ENCODE assay signal across 1 cellular context in the genomic region with DNA sequence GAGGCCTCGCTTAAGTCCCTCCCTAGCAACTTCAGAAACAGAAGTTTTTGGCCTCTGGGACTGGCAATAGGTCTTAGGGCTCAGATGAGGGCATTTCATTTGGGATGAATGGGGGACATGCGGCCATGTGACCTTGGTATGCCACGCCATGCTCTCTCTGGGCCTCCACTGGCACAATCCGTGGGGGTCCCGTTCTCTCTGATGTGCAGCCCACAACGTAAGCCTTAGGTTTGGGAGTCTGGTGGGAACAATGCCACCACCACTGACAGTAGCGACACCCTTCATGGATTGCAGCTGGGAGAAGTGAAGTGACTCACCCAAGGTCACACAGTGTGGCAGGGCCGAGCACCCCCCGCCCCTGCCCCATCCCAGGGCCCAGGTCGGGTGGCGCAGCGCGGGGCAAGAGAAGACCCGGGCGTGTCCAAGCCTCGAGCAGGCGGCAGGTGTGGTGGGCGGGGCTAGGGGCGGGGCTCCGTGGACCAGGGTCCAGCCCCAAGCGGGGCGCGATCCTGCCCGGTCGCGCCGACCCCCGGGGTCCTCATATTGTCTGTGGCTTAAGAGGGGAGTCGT.
TF ChIP-seq lines count a peak whose summit lies in the region.

No MANE protein-coding gene starts in this region.

TF ChIP-seq in HepG2, 621 proteins besides CTCF, POLR2A, EP300 and RAD21 (continued from another document and continues in another):
- TF ChIP-seq, protein P1, sequence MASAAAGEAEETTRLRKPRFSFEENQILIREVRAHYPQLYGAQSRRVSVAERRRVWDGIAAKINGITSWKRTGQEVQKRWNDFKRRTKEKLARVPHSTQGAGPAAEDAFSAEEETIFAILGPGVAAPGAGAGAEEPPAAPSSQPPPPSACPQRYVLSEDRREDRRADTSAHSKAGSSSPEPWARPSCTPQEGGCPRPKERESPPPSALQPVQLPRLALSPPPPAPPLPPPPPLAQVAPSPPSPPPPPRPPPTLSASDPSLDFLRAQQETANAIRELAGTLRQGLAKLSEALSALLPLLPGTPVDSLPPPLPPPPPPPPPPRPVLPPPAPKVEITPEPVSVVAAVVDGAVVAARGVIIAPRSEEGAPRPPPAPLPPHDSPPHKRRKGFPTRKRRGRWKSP (CRISPR knock-in tag; IDR thresholded peaks at IDR 0.05): peak; percentile 66; the same call in 1 of the 2 replicates
- TF ChIP-seq HNRNPL (IDR thresholded peaks at IDR 0.05; ENCODE audit: low read depth, low read length) (peak; percentile 79; the same call in 1 of the 2 replicates), ERF (CRISPR knock-in tag; IDR thresholded peaks at IDR 0.05) (0 out of 2 replicates have a peak, but pooled peaks have one; percentile 23), HOXA5 (CRISPR knock-in tag; IDR thresholded peaks at IDR 0.05) (0 out of 2 replicates have a peak, but pooled peaks have one; percentile 59), NBN (conservative IDR thresholded peaks at IDR 0.05) (no peak), TBP (CRISPR knock-in tag; IDR thresholded peaks at IDR 0.05) (peak; percentile 84; the same call in 1 of the 2 replicates), ZNF713 (CRISPR knock-in tag; IDR thresholded peaks at IDR 0.05) (no peak), ZNF546 (CRISPR knock-in tag; conservative IDR thresholded peaks at IDR 0.05) (0 out of 2 replicates have a peak, but pooled peaks have one; percentile 63), ZMYM3 (CRISPR knock-in tag; IDR thresholded peaks at IDR 0.05) (peak; percentile 94), ZNF567 (CRISPR knock-in tag; IDR thresholded peaks at IDR 0.05; ENCODE audit: borderline replicate concordance) (peak; percentile 73; the same call in 1 of the 2 replicates), ZNF747 (CRISPR knock-in tag; IDR thresholded peaks at IDR 0.05; ENCODE audit: borderline replicate concordance) (no peak), ZNF543 (CRISPR knock-in tag; IDR thresholded peaks at IDR 0.05) (no peak; the same call in 1 of the 2 replicates), HOXA7 (CRISPR knock-in tag; IDR thresholded peaks at IDR 0.05) (no peak), GABPA (IDR thresholded peaks at IDR 0.05; ENCODE audit: low read depth, low read length) (no peak), GABPA (CRISPR knock-in tag; IDR thresholded peaks at IDR 0.05; ENCODE audit: low read depth) (no peak), SSRP1 (CRISPR knock-in tag; IDR thresholded peaks at IDR 0.05) (0 out of 2 replicates have a peak, but pooled peaks have one; percentile 19), ZNF749 (CRISPR knock-in tag; IDR thresholded peaks at IDR 0.05; ENCODE audit: borderline replicate concordance) (peak; percentile 59), MED13 (CRISPR knock-in tag; IDR thresholded peaks at IDR 0.05) (peak; percentile 33; the same call in 1 of the 2 replicates), HIVEP1 (CRISPR knock-in tag; IDR thresholded peaks at IDR 0.05) (no peak), HCFC1 (IDR thresholded peaks at IDR 0.05; ENCODE audit: low read depth, low read length) (peak; percentile 24), MAFG (CRISPR knock-in tag; IDR thresholded peaks at IDR 0.05) (0 out of 2 replicates have a peak, but pooled peaks have one; percentile 6), ZNF501 (CRISPR knock-in tag; IDR thresholded peaks at IDR 0.05) (peak; percentile 88), ZNF670 (CRISPR knock-in tag; IDR thresholded peaks at IDR 0.05; ENCODE audit: borderline replicate concordance) (peak; percentile 85), ZNF274 (CRISPR knock-in tag; IDR thresholded peaks at IDR 0.05) (no peak; the same call in 1 of the 2 replicates), TEAD3 (CRISPR knock-in tag; optimal IDR thresholded peaks at IDR 0.05; ENCODE audit: borderline replicate concordance) (no peak), REL (CRISPR knock-in tag; conservative IDR thresholded peaks at IDR 0.05) (no peak), ZNF605 (CRISPR knock-in tag; IDR thresholded peaks at IDR 0.05) (peak; percentile 21), RBM22 (optimal IDR thresholded peaks at IDR 0.05; ENCODE audit: low read length) (peak; percentile 50), EZH2 (conservative IDR thresholded peaks at IDR 0.05; ENCODE audit: low read depth, low read length) (no peak), JUNB (CRISPR knock-in tag; IDR thresholded peaks at IDR 0.05; ENCODE audit: borderline replicate concordance) (no peak), LCORL (IDR thresholded peaks at IDR 0.05) (0 out of 2 replicates have a peak, but pooled peaks have one; percentile 2), LCORL (CRISPR knock-in tag; IDR thresholded peaks at IDR 0.05) (peak; percentile 67; the same call in 1 of the 2 replicates), ETV5 (CRISPR knock-in tag; IDR thresholded peaks at IDR 0.05; ENCODE audit: borderline replicate concordance) (no peak; the same call in 1 of the 2 replicates), NFKBIZ (CRISPR knock-in tag; IDR thresholded peaks at IDR 0.05) (no peak; the same call in 1 of the 2 replicates), ZNF225 (CRISPR knock-in tag; IDR thresholded peaks at IDR 0.05) (no peak), FOXM1 (CRISPR knock-in tag; IDR thresholded peaks at IDR 0.05) (no peak), KMT2B (CRISPR knock-in tag; IDR thresholded peaks at IDR 0.05) (no peak; the same call in 1 of the 2 replicates), STAG1 (CRISPR knock-in tag; IDR thresholded peaks at IDR 0.05) (no peak), POGZ (CRISPR knock-in tag; IDR thresholded peaks at IDR 0.05) (no peak)
- TF ChIP-seq, protein P2, sequence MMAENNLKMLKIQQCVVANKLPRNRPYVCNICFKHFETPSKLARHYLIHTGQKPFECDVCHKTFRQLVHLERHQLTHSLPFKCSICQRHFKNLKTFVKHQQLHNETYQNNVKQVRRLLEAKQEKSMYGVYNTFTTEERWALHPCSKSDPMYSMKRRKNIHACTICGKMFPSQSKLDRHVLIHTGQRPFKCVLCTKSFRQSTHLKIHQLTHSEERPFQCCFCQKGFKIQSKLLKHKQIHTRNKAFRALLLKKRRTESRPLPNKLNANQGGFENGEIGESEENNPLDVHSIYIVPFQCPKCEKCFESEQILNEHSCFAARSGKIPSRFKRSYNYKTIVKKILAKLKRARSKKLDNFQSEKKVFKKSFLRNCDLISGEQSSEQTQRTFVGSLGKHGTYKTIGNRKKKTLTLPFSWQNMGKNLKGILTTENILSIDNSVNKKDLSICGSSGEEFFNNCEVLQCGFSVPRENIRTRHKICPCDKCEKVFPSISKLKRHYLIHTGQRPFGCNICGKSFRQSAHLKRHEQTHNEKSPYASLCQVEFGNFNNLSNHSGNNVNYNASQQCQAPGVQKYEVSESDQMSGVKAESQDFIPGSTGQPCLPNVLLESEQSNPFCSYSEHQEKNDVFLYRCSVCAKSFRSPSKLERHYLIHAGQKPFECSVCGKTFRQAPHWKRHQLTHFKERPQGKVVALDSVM (CRISPR knock-in tag; IDR thresholded peaks at IDR 0.05): no peak
- TF ChIP-seq, protein P3, sequence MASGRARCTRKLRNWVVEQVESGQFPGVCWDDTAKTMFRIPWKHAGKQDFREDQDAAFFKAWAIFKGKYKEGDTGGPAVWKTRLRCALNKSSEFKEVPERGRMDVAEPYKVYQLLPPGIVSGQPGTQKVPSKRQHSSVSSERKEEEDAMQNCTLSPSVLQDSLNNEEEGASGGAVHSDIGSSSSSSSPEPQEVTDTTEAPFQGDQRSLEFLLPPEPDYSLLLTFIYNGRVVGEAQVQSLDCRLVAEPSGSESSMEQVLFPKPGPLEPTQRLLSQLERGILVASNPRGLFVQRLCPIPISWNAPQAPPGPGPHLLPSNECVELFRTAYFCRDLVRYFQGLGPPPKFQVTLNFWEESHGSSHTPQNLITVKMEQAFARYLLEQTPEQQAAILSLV (CRISPR knock-in tag; IDR thresholded peaks at IDR 0.05; ENCODE audit: borderline replicate concordance): no peak; the same call in 1 of the 2 replicates
- TF ChIP-seq, protein P4, sequence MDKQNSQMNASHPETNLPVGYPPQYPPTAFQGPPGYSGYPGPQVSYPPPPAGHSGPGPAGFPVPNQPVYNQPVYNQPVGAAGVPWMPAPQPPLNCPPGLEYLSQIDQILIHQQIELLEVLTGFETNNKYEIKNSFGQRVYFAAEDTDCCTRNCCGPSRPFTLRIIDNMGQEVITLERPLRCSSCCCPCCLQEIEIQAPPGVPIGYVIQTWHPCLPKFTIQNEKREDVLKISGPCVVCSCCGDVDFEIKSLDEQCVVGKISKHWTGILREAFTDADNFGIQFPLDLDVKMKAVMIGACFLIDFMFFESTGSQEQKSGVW (CRISPR knock-in tag; IDR thresholded peaks at IDR 0.05; ENCODE audit: borderline replicate concordance): no peak
- TF ChIP-seq, protein P5, sequence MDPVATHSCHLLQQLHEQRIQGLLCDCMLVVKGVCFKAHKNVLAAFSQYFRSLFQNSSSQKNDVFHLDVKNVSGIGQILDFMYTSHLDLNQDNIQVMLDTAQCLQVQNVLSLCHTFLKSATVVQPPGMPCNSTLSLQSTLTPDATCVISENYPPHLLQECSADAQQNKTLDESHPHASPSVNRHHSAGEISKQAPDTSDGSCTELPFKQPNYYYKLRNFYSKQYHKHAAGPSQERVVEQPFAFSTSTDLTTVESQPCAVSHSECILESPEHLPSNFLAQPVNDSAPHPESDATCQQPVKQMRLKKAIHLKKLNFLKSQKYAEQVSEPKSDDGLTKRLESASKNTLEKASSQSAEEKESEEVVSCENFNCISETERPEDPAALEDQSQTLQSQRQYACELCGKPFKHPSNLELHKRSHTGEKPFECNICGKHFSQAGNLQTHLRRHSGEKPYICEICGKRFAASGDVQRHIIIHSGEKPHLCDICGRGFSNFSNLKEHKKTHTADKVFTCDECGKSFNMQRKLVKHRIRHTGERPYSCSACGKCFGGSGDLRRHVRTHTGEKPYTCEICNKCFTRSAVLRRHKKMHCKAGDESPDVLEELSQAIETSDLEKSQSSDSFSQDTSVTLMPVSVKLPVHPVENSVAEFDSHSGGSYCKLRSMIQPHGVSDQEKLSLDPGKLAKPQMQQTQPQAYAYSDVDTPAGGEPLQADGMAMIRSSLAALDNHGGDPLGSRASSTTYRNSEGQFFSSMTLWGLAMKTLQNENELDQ (CRISPR knock-in tag; IDR thresholded peaks at IDR 0.05; ENCODE audit: borderline replicate concordance): no peak
- TF ChIP-seq, protein P6, sequence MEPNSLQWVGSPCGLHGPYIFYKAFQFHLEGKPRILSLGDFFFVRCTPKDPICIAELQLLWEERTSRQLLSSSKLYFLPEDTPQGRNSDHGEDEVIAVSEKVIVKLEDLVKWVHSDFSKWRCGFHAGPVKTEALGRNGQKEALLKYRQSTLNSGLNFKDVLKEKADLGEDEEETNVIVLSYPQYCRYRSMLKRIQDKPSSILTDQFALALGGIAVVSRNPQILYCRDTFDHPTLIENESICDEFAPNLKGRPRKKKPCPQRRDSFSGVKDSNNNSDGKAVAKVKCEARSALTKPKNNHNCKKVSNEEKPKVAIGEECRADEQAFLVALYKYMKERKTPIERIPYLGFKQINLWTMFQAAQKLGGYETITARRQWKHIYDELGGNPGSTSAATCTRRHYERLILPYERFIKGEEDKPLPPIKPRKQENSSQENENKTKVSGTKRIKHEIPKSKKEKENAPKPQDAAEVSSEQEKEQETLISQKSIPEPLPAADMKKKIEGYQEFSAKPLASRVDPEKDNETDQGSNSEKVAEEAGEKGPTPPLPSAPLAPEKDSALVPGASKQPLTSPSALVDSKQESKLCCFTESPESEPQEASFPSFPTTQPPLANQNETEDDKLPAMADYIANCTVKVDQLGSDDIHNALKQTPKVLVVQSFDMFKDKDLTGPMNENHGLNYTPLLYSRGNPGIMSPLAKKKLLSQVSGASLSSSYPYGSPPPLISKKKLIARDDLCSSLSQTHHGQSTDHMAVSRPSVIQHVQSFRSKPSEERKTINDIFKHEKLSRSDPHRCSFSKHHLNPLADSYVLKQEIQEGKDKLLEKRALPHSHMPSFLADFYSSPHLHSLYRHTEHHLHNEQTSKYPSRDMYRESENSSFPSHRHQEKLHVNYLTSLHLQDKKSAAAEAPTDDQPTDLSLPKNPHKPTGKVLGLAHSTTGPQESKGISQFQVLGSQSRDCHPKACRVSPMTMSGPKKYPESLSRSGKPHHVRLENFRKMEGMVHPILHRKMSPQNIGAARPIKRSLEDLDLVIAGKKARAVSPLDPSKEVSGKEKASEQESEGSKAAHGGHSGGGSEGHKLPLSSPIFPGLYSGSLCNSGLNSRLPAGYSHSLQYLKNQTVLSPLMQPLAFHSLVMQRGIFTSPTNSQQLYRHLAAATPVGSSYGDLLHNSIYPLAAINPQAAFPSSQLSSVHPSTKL (CRISPR knock-in tag; IDR thresholded peaks at IDR 0.05): peak; percentile 46; the same call in 1 of the 2 replicates
- TF ChIP-seq, protein P7, sequence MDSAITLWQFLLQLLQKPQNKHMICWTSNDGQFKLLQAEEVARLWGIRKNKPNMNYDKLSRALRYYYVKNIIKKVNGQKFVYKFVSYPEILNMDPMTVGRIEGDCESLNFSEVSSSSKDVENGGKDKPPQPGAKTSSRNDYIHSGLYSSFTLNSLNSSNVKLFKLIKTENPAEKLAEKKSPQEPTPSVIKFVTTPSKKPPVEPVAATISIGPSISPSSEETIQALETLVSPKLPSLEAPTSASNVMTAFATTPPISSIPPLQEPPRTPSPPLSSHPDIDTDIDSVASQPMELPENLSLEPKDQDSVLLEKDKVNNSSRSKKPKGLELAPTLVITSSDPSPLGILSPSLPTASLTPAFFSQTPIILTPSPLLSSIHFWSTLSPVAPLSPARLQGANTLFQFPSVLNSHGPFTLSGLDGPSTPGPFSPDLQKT (CRISPR knock-in tag; IDR thresholded peaks at IDR 0.05; ENCODE audit: borderline replicate concordance): no peak
- TF ChIP-seq, protein P8, sequence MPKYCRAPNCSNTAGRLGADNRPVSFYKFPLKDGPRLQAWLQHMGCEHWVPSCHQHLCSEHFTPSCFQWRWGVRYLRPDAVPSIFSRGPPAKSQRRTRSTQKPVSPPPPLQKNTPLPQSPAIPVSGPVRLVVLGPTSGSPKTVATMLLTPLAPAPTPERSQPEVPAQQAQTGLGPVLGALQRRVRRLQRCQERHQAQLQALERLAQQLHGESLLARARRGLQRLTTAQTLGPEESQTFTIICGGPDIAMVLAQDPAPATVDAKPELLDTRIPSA (CRISPR knock-in tag; IDR thresholded peaks at IDR 0.05; ENCODE audit: borderline replicate concordance): peak; percentile 22; the same call in 1 of the 2 replicates
- TF ChIP-seq, protein P9, sequence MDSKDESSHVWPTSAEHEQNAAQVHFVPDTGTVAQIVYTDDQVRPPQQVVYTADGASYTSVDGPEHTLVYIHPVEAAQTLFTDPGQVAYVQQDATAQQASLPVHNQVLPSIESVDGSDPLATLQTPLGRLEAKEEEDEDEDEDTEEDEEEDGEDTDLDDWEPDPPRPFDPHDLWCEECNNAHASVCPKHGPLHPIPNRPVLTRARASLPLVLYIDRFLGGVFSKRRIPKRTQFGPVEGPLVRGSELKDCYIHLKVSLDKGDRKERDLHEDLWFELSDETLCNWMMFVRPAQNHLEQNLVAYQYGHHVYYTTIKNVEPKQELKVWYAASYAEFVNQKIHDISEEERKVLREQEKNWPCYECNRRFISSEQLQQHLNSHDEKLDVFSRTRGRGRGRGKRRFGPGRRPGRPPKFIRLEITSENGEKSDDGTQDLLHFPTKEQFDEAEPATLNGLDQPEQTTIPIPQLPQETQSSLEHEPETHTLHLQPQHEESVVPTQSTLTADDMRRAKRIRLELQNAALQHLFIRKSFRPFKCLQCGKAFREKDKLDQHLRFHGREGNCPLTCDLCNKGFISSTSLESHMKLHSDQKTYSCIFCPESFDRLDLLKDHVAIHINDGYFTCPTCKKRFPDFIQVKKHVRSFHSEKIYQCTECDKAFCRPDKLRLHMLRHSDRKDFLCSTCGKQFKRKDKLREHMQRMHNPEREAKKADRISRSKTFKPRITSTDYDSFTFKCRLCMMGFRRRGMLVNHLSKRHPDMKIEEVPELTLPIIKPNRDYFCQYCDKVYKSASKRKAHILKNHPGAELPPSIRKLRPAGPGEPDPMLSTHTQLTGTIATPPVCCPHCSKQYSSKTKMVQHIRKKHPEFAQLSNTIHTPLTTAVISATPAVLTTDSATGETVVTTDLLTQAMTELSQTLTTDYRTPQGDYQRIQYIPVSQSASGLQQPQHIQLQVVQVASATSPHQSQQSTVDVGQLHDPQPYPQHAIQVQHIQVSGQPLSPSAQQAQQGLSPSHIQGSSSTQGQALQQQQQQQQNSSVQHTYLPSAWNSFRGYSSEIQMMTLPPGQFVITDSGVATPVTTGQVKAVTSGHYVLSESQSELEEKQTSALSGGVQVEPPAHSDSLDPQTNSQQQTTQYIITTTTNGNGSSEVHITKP (CRISPR knock-in tag; IDR thresholded peaks at IDR 0.05; ENCODE audit: low read depth): peak; percentile 68
